ENCODE assay signal across 8 cellular contexts in genomic region chr6:136822379-136823127, GRCh38. TPM values are rescaled to one million over a fixed set of nuclear protein-coding genes. Genes with fewer than 3 reads are reported as not detected.
DNase-seq lines count a peak whose midpoint lies in the region; ATAC-seq and TF ChIP-seq lines count a peak whose summit lies in the region.

A gene with protein sequence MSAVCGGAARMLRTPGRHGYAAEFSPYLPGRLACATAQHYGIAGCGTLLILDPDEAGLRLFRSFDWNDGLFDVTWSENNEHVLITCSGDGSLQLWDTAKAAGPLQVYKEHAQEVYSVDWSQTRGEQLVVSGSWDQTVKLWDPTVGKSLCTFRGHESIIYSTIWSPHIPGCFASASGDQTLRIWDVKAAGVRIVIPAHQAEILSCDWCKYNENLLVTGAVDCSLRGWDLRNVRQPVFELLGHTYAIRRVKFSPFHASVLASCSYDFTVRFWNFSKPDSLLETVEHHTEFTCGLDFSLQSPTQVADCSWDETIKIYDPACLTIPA (plus strand): TSS chr6:136822592. CDS start chr6:136822666, 74 bp downstream.

- H3K9me3 Mint-ChIP-seq in natural killer cell, result no peaks in the 10 kb centered on the region

- H3K27me3 Mint-ChIP-seq in natural killer cell (ENCODE audit: low read depth in 2 of 2), result peaks cover 6 to 12% of the 10 kb centered on the region in 2 donors

- peak; percentile 92 to 97 (median 93) for ATAC-seq in natural killer cell

- DNase-seq in ELR (ENCODE audit: low read depth) (peak; percentile 94), GOT3 (lab: John Stamatoyannopoulos, UW) (peak; percentile 68), LHCN-M2 (ENCODE audit: low read depth) (peak; percentile 90), RPMI8226 (peak; percentile 86), fibroblast of pulmonary artery (ENCODE audit: low read depth) (peak; percentile 93), natural killer cell (peak; percentile 87)
- DNase-seq in activated T-helper 9 cell treated with anti-CD3 and anti-CD28 coated beads, Interleukin-2, amount 50 U/mL, for 16 hours (ENCODE audit: low read depth), result peak; percentile 77
- DNase-seq in stimulated activated naive CD4-positive, alpha-beta T cell (lab: John Stamatoyannopoulos, UW), result peak; percentile 76 to 97 (median 88)

- intact Hi-C loops in natural killer cell (cut with micrococcal nuclease), result loop anchor here (2.0 kb wide), 1 partner anchor 30 kb away; the partner anchor contains the start of gene MAP3K5

- no peaks in the 10 kb centered on the region for H3K36me3 Mint-ChIP-seq in natural killer cell

- peak within 1 kb of the TSS; percentile 90 to 93 for H3K27ac Mint-ChIP-seq in natural killer cell

- peak within 1 kb of the TSS; percentile 95 for H3K4me3 Mint-ChIP-seq in natural killer cell

- TF ChIP-seq CTCF in fibroblast of pulmonary artery (IDR thresholded peaks at IDR 0.05; ENCODE audit: low read length, missing control alignments), result peak; percentile 61
- peak; percentile 87 for TF ChIP-seq CTCF in natural killer cell (IDR thresholded peaks at IDR 0.05)

- peaks cover 20 to 23% of the 10 kb centered on the region in 2 donors for H3K4me1 Mint-ChIP-seq in natural killer cell

- peak within 1 kb of the TSS; percentile 69 for H3K4me3 ChIP-seq in fibroblast of pulmonary artery (replicated peaks; ENCODE audit: low read depth, low read length)

RNA-seq across cellular contexts. Expression of the gene that starts here (rescaled TPM):
- 15.7 and 18.1 TPM in 2 replicates for total RNA-seq in LHCN-M2 (2014; rRNA removed)
- 6.9 TPM for polyA plus RNA-seq in LHCN-M2 (2012)
- 1 to 10 TPM; 2.4 to 3.6 (median 2.5) TPM for total RNA-seq in natural killer cell

Comparison
In these comparisons a context has a peak if more than half of its experiments do, and no peak if none do; other contexts are left out.
1. Peak in every context shown above with its lines: DNase-seq, ATAC-seq and H3K4me3 ChIP-seq.